Comparison of ENCODE assay signal across 17 cellular contexts in the genomic region with DNA sequence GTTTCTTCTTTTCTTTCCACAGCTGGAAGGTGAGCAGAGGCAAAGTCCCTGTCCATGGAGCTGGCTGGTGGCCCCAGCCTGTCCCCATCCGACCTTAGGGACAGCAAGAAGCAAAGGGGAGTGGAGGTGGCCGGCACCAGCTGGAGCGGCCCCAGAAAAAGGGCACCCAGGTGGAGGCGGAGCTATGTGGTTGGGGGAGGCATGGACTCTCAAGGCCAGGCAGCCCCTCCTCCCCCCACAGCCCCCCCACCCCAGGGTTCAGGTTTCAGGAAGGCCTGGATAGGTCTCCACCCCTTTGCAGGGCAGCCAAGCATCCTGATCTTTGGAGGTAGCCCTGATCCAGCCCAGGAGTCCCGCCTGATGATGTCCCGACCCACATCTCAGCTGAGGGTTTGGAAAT.
A peak's percentile ranks its signal among the peaks of the same experiment; 100 is the strongest.
DNase-seq lines count a peak whose midpoint lies in the region; ATAC-seq and TF ChIP-seq lines count a peak whose summit lies in the region.
"Had no signal": no experiment of that assay in that cellular context is flagged by ENCODE, and none has a peak within 500 bp of the region (broad histone marks: within the 10 kb centered on the region; RNA-seq: fewer than 3 reads in every experiment).

Gene SSC4D, minus strand, starts transcription at position 161 of the 400 bp plus-strand sequence. CDS start 5,258 bp downstream, outside the sequence.

- H3K4me2 ChIP-seq in parathyroid adenoma (ENCODE audit: low read length) = peak within 1 kb of the TSS; percentile 70

- H3K9me3 ChIP-seq in HUES48 (ENCODE audit: control insufficient read depth, insufficient read depth, low read length) (no peaks in the 10 kb centered on the region), parathyroid adenoma (ENCODE audit: control insufficient read depth, low read length) (no peaks in the 10 kb centered on the region)
- H3K9me3 ChIP-seq: ovary had no signal

- H3K27me3 ChIP-seq in HUES48 (ENCODE audit: control insufficient read depth, insufficient read depth, low read length) = no peaks in the 10 kb centered on the region
- no peaks in the 10 kb centered on the region for H3K27me3 ChIP-seq in parathyroid adenoma (ENCODE audit: control insufficient read depth, insufficient read depth, low read length)
- H3K27me3 ChIP-seq: ovary had no signal

- no peak within 1 kb of the TSS for H3K4me3 Mint-ChIP-seq in effector memory CD8-positive, alpha-beta T cell

- H3K36me3 ChIP-seq in HUES48 (ENCODE audit: control insufficient read depth, insufficient read depth, low read length) = no peaks in the 10 kb centered on the region
- H3K36me3 ChIP-seq in parathyroid adenoma (ENCODE audit: control insufficient read depth, insufficient read depth, low read length) = no peaks in the 10 kb centered on the region
- H3K36me3 ChIP-seq: ovary had no signal

- peaks cover 9% of the 10 kb centered on the region for H3K4me1 ChIP-seq in HUES48 (ENCODE audit: control insufficient read depth, insufficient read depth, low read length)
- peaks cover 5% of the 10 kb centered on the region for H3K4me1 ChIP-seq in parathyroid adenoma

- no peak for TF ChIP-seq CTCF in RWPE1 (conservative IDR thresholded peaks at IDR 0.05; ENCODE audit: low read depth)
- no peak for TF ChIP-seq CTCF in parathyroid adenoma (IDR thresholded peaks at IDR 0.05)

- ATAC-seq in HG03139 (IDR thresholded peaks at IDR 0.05; ENCODE audit: unreplicated experiment) = no peak
- no peak for ATAC-seq in effector memory CD8-positive, alpha-beta T cell (replicated peaks)
- ATAC-seq: activated naive CD4-positive, alpha-beta T cell treated with anti-CD3 and anti-CD28 coated beads, Interleukin-2, amount 50 U/mL, for 72 hours had no signal

- H3K4me3 ChIP-seq in HUES48 (ENCODE audit: low read depth, low read length) (peak within 1 kb of the TSS; percentile 62), iPS-11a (ENCODE audit: low read depth, low read length) (peak within 1 kb of the TSS; percentile 14), parathyroid adenoma (ENCODE audit: low read depth, low read length) (peak within 1 kb of the TSS; percentile 56)
- H3K4me3 ChIP-seq: GM23248, ovary had no signal

- H3K27ac ChIP-seq in HUES48 (ENCODE audit: low read depth, low read length) = peak within 1 kb of the TSS; percentile 55
- peak within 1 kb of the TSS; percentile 42 for H3K27ac ChIP-seq in RWPE1
- H3K27ac ChIP-seq in parathyroid adenoma = peak within 1 kb of the TSS; percentile 58
- H3K27ac ChIP-seq: GM23248, ovary had no signal

- peak within 1 kb of the TSS; percentile 75 for H2AFZ ChIP-seq in parathyroid adenoma
- H2AFZ ChIP-seq: GM23248 had no signal

- H3K79me2 ChIP-seq in parathyroid adenoma = no peaks in the 10 kb centered on the region

- H3K27ac Mint-ChIP-seq in effector memory CD8-positive, alpha-beta T cell = no peak within 1 kb of the TSS
- H3K27ac Mint-ChIP-seq: activated naive CD4-positive, alpha-beta T cell treated with anti-CD3 and anti-CD28 coated beads, Interleukin-2, amount 50 U/mL, for 72 hours had no signal

- H3K9ac ChIP-seq in HUES48 (ENCODE audit: low read depth, low read length) = peak within 1 kb of the TSS; percentile 47; the same call in 1 of the 2 replicates
- H3K9ac ChIP-seq in parathyroid adenoma = no peak within 1 kb of the TSS
- H3K9ac ChIP-seq: GM23248 had no signal

- no peaks in the 10 kb centered on the region for H3K9me3 Mint-ChIP-seq in effector memory CD8-positive, alpha-beta T cell
- H3K9me3 Mint-ChIP-seq: activated naive CD4-positive, alpha-beta T cell treated with anti-CD3 and anti-CD28 coated beads, Interleukin-2, amount 50 U/mL, for 72 hours had no signal

- peaks cover 9 to 22% of the 10 kb centered on the region in 2 donors for H3K27me3 Mint-ChIP-seq in effector memory CD8-positive, alpha-beta T cell

- H3K36me3 Mint-ChIP-seq in effector memory CD8-positive, alpha-beta T cell (ENCODE audit: insufficient read depth) = no peaks in the 10 kb centered on the region
- H3K36me3 Mint-ChIP-seq: activated naive CD4-positive, alpha-beta T cell treated with anti-CD3 and anti-CD28 coated beads, Interleukin-2, amount 50 U/mL, for 72 hours had no signal

- no peaks in the 10 kb centered on the region for H3K4me1 Mint-ChIP-seq in effector memory CD8-positive, alpha-beta T cell (ENCODE audit: low read depth in 2 of 2)

- CTCF ChIA-PET in RWPE1 (lab: Yijun Ruan, JAX) = interaction anchor here (0.6 kb wide), 1 partner anchor 24 kb away, joined by 3 read pairs; no protein-coding TSS in a partner anchor

- no peak for DNase-seq in RWPE1 (ENCODE audit: low spot score)
- no peak for DNase-seq in effector memory CD8-positive, alpha-beta T cell
- no peak for DNase-seq in activated CD8-positive, alpha-beta memory T cell treated with anti-CD3 and anti-CD28 coated beads, Interleukin-2, amount 50 U/mL, for 4 hours
- no peak for DNase-seq in activated T-cell treated with anti-CD3 and anti-CD28 coated beads, Interleukin-2, amount 50 U/mL, for 1 hour
- DNase-seq: DMS53; GM23248; Karpas-422; NCI-H1436; NCI-H526; ovary; small intestine; stimulated activated naive CD4-positive, alpha-beta T cell treated with Interleukin-2 at 50 U/mL for 16 hours had no signal

- POLR2A ChIA-PET in RWPE1 (lab: Yijun Ruan, JAX; ENCODE audit: low non-redundant PET) = no interaction called here
